Comparison of ENCODE assay signal across 14 cellular contexts in the genomic region with DNA sequence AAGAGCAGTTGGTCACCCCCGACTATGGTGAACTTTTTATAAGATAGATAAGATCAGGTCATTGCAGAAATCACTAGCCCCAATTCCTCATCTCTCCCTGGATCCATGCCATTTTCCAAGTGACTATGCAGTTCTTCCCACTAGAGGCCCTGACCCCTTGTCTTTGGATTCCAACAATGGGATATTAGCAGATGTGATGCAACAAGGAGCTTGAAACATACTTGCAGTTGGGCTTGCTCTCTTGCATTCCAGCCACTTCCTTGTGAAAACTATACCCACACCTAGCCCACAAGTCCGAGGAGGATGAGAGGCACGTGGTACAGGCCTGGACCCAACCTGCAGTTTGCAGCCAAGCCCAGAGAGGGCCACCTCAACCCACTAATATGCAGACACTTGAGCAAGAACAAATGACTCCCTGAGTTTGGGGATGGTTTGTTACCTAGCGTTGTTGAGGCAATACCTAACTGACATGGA.
A peak's percentile ranks its signal among the peaks of the same experiment; 100 is the strongest.
DNase-seq lines count a peak whose midpoint lies in the region; ATAC-seq and TF ChIP-seq lines count a peak whose summit lies in the region.
"Had no signal": no experiment of that assay in that cellular context is flagged by ENCODE, and none has a peak within 500 bp of the region (broad histone marks: within the 10 kb centered on the region; RNA-seq: fewer than 3 reads in every experiment).

No MANE protein-coding gene starts in this region.

- in situ Hi-C loops in G401 (cut with HindIII; ENCODE audit: low sequenced_read_pairs), result no loop called here

- TF ChIP-seq CTCF in GM12873 (IDR thresholded peaks at IDR 0.05; ENCODE audit: insufficient read depth, low read depth, low read length, missing control alignments), result peak; percentile 22

- DNase-seq in AG08395 (ENCODE audit: low spot score) (peak; percentile 9), T1000 (lab: John Stamatoyannopoulos, UW) (peak; percentile 51), iPS DF 19.7 (ENCODE audit: low read depth, low spot score) (peak; percentile 3), OCI-M2 (lab: John Stamatoyannopoulos, UW; ENCODE audit: unreplicated experiment) (no peak), G401 (ENCODE audit: low spot score) (no peak), NCI-H1105 (lab: John Stamatoyannopoulos, UW) (no peak)
- DNase-seq: activated CD8-positive, alpha-beta memory T cell treated with anti-CD3 and anti-CD28 coated beads for 24 hours; body of pancreas; glutamatergic neuron; NCI-H2029; Right ventricle myocardium superior; stimulated activated naive CD4-positive, alpha-beta T cell treated with Interleukin-2 at 50 U/mL for 16 hours had no signal

- ATAC-seq in GM21825 (IDR thresholded peaks at IDR 0.05; ENCODE audit: unreplicated experiment), result no peak
- ATAC-seq: body of pancreas had no signal

Comparison
In these comparisons a context has a peak if more than half of its experiments do, and no peak if none do; other contexts are left out.
1. DNase-seq: peak in AG08395 (single experiment), T1000 (single experiment) and iPS DF 19.7 (single experiment); none in OCI-M2 (single experiment), G401 (single experiment) and NCI-H1105 (single experiment).